1 cellular context compared by ENCODE assay signal in genomic region chr11:61747389-61748285, GRCh38.
A peak's percentile ranks its signal among the peaks of the same experiment; 100 is the strongest.
TF ChIP-seq lines count a peak whose summit lies in the region.

No MANE protein-coding gene starts in this region.

TF ChIP-seq in GM12878, 131 proteins besides CTCF, POLR2A, EP300 and RAD21 (continued from another document and continues in another):
- no peak for TF ChIP-seq MLLT1 (IDR thresholded peaks at IDR 0.05)
- TF ChIP-seq CBX3 (IDR thresholded peaks at IDR 0.05; ENCODE audit: borderline replicate concordance, low read depth), result no peak
- no peak for TF ChIP-seq TAF1 (IDR thresholded peaks at IDR 0.05; ENCODE audit: borderline replicate concordance, low read depth, low read length)
- TF ChIP-seq PML (IDR thresholded peaks at IDR 0.05; ENCODE audit: low read length), result no peak
- TF ChIP-seq MYB (IDR thresholded peaks at IDR 0.05; ENCODE audit: borderline replicate concordance, low read depth, low read length), result no peak
- no peak for TF ChIP-seq NR2C2 (IDR thresholded peaks at IDR 0.05; ENCODE audit: borderline replicate concordance, control insufficient read depth, insufficient read length, low read depth)
- no peak for TF ChIP-seq ATF2 (IDR thresholded peaks at IDR 0.05; ENCODE audit: low read length)
- TF ChIP-seq WRNIP1 (IDR thresholded peaks at IDR 0.05; ENCODE audit: borderline replicate concordance, low read depth, low read length), result no peak
- TF ChIP-seq SMAD1 (IDR thresholded peaks at IDR 0.05; ENCODE audit: low read depth, partially characterized antibody), result no peak
- TF ChIP-seq STAT1 (conservative IDR thresholded peaks at IDR 0.05), result no peak
- TF ChIP-seq KAT2A (conservative IDR thresholded peaks at IDR 0.05; ENCODE audit: control insufficient read depth, low read depth, low read length), result no peak
- 0 out of 2 replicates have a peak, but pooled peaks have one; percentile 62 for TF ChIP-seq NBN (IDR thresholded peaks at IDR 0.05)
- no peak for TF ChIP-seq ATF7 (IDR thresholded peaks at IDR 0.05; ENCODE audit: low read depth)
- TF ChIP-seq TCF3 (IDR thresholded peaks at IDR 0.05; ENCODE audit: borderline replicate concordance, insufficient read depth, low read depth, low read length), result peak; percentile 73; the same call in 1 of the 2 replicates
- no peak for TF ChIP-seq ZNF217 (IDR thresholded peaks at IDR 0.05)
- TF ChIP-seq CHD1 (IDR thresholded peaks at IDR 0.05; ENCODE audit: low read depth, low read length), result no peak
- no peak for TF ChIP-seq SRF (IDR thresholded peaks at IDR 0.05; ENCODE audit: low read depth in 2 of 2, low read length in 2 of 2)
- no peak for TF ChIP-seq CREB1 (IDR thresholded peaks at IDR 0.05; ENCODE audit: low read depth)
- TF ChIP-seq BMI1 (IDR thresholded peaks at IDR 0.05; ENCODE audit: borderline replicate concordance), result no peak
- TF ChIP-seq CBX5 (IDR thresholded peaks at IDR 0.05; ENCODE audit: low read depth), result no peak
- no peak for TF ChIP-seq RBBP5 (conservative IDR thresholded peaks at IDR 0.05)
- no peak for TF ChIP-seq E4F1 (IDR thresholded peaks at IDR 0.05; ENCODE audit: borderline replicate concordance, partially characterized antibody)
- no peak for TF ChIP-seq SREBF1 (IDR thresholded peaks at IDR 0.05; ENCODE audit: low read length)
- no peak for TF ChIP-seq PBX3 (IDR thresholded peaks at IDR 0.05; ENCODE audit: insufficient replicate concordance, low read depth, low read length)
- no peak for TF ChIP-seq SUZ12 (IDR thresholded peaks at IDR 0.05; ENCODE audit: unreplicated experiment)
- no peak for TF ChIP-seq IRF3 (IDR thresholded peaks at IDR 0.05)
- no peak for TF ChIP-seq USF1 (IDR thresholded peaks at IDR 0.05; ENCODE audit: borderline replicate concordance, extremely low read length, insufficient read depth, low read depth, low read length)
- no peak for TF ChIP-seq RCOR1 (conservative IDR thresholded peaks at IDR 0.05; ENCODE audit: low read depth, low read length)
- TF ChIP-seq GABPA (IDR thresholded peaks at IDR 0.05; ENCODE audit: low read depth), result no peak
- TF ChIP-seq SREBF2 (IDR thresholded peaks at IDR 0.05; ENCODE audit: low read length), result no peak
- TF ChIP-seq ZBTB40 (IDR thresholded peaks at IDR 0.05; ENCODE audit: borderline replicate concordance), result no peak
- 0 out of 2 replicates have a peak, but pooled peaks have one; percentile 18 for TF ChIP-seq BACH1 (IDR thresholded peaks at IDR 0.05; ENCODE audit: borderline replicate concordance)
- TF ChIP-seq ZBTB33 (IDR thresholded peaks at IDR 0.05), result no peak
- peak; percentile 51; the same call in 1 of the 2 replicates for TF ChIP-seq LARP7 (IDR thresholded peaks at IDR 0.05)
- no peak for TF ChIP-seq ZNF622 (IDR thresholded peaks at IDR 0.05)
- TF ChIP-seq BCL3 (IDR thresholded peaks at IDR 0.05; ENCODE audit: borderline replicate concordance, insufficient read depth, low read depth, low read length, poor library complexity, severe bottlenecking), result no peak
- TF ChIP-seq YY1 (IDR thresholded peaks at IDR 0.05; ENCODE audit: low read depth, low read length), result no peak
- no peak for TF ChIP-seq MYC (IDR thresholded peaks at IDR 0.05; ENCODE audit: insufficient read depth, insufficient read length, insufficient replicate concordance, low read length, severe bottlenecking)
- TF ChIP-seq ZNF274 (IDR thresholded peaks at IDR 0.05; ENCODE audit: insufficient read depth, insufficient read length), result no peak
- no peak for TF ChIP-seq TCF7 (IDR thresholded peaks at IDR 0.05; ENCODE audit: borderline replicate concordance)
- no peak for TF ChIP-seq RUNX3 (IDR thresholded peaks at IDR 0.05; ENCODE audit: low read length)
- no peak for TF ChIP-seq ATF3 (IDR thresholded peaks at IDR 0.05; ENCODE audit: borderline replicate concordance, extremely low read depth, low read depth, low read length)
- no peak for TF ChIP-seq HDAC2 (IDR thresholded peaks at IDR 0.05)
- TF ChIP-seq CEBPB (IDR thresholded peaks at IDR 0.05; ENCODE audit: borderline replicate concordance in 1 of 2, low read depth in 2 of 2, low read length in 2 of 2), result no peak
- TF ChIP-seq CHD2 (IDR thresholded peaks at IDR 0.05; ENCODE audit: borderline replicate concordance, low read depth, low read length), result 0 out of 2 replicates have a peak, but pooled peaks have one; percentile 15
- no peak for TF ChIP-seq PAX8 (IDR thresholded peaks at IDR 0.05)
